30 cellular contexts compared by ENCODE assay signal in genomic region chr7:44157116-44158059, GRCh38. TPM values are rescaled to one million over a fixed set of nuclear protein-coding genes. Genes with fewer than 3 reads are reported as not detected.
DNase-seq lines count a peak whose midpoint lies in the region; ATAC-seq, FAIRE-seq and TF ChIP-seq lines count a peak whose summit lies in the region.
"Had no signal": no experiment of that assay in that cellular context is flagged by ENCODE, and none has a peak within 500 bp of the region (broad histone marks: within the 10 kb centered on the region; RNA-seq: fewer than 3 reads in every experiment).

No MANE protein-coding gene starts in this region.

- H3K9me3 Mint-ChIP-seq in activated naive CD4-positive, alpha-beta T cell treated with anti-CD3 and anti-CD28 coated beads, Interleukin-2, amount 10 ng/mL, durations not matched to agents 7 days and 5 days, result no peaks in the 10 kb centered on the region
- H3K9me3 Mint-ChIP-seq in activated naive CD4-positive, alpha-beta T cell treated with anti-CD3 and anti-CD28 coated beads for 36 hours, result no peaks in the 10 kb centered on the region
- H3K9me3 Mint-ChIP-seq in astrocyte (ENCODE audit: unreplicated experiment), result no peaks in the 10 kb centered on the region
- H3K9me3 Mint-ChIP-seq: activated naive CD8-positive, alpha-beta T cell treated with anti-CD3 and anti-CD28 coated beads, Interleukin-2, amount 50 U/mL, for 24 hours; T-helper 1 cell treated with Interleukin-12 subunit alpha and Interleukin-12 subunit beta and Interleukin-4 antibody, amounts not matched to agents 30 μg/mL and 1 μg/mL, for 36 hours had no signal

- H3K27ac ChIP-seq in astrocyte (ENCODE audit: low read depth, low read length), result no peak overlapping the region
- H3K27ac ChIP-seq in liver (ENCODE audit: low read depth in 1 of 2, low read length in 2 of 2), result no peak overlapping the region
- H3K27ac ChIP-seq: BLaER1, body of pancreas, esophagus squamous epithelium, gastrocnemius medialis, SJSA1, upper lobe of left lung had no signal

- no peaks in the 10 kb centered on the region for H3K9me3 ChIP-seq in astrocyte (ENCODE audit: insufficient read depth, low read depth, low read length)
- H3K9me3 ChIP-seq in liver (ENCODE audit: control insufficient read depth in 4 of 4, low read length in 3 of 4), result no peaks in the 10 kb centered on the region
- H3K9me3 ChIP-seq: BLaER1, body of pancreas, esophagus squamous epithelium, gastrocnemius medialis, SJSA1, upper lobe of left lung had no signal

- no peaks in the 10 kb centered on the region for H3K79me2 ChIP-seq in astrocyte (ENCODE audit: insufficient read depth, low read length)

- no peak for ATAC-seq in GM19395 (IDR thresholded peaks at IDR 0.05; ENCODE audit: unreplicated experiment)
- ATAC-seq in GM21381 (IDR thresholded peaks at IDR 0.05; ENCODE audit: unreplicated experiment), result no peak
- ATAC-seq in HG03139 (IDR thresholded peaks at IDR 0.05; ENCODE audit: unreplicated experiment), result no peak
- ATAC-seq: activated CD8-positive, alpha-beta memory T cell treated with anti-CD3 and anti-CD28 coated beads, Interleukin-2, amount 10 ng/mL, durations not matched to agents 7 days and 5 days; activated naive CD8-positive, alpha-beta T cell treated with anti-CD3 and anti-CD28 coated beads, Interleukin-2, amount 50 U/mL, for 24 hours; body of pancreas; gastrocnemius medialis; right cardiac atrium had no signal

- H3K4me1 ChIP-seq in astrocyte (ENCODE audit: insufficient read depth, low read length) (no peaks in the 10 kb centered on the region), liver (ENCODE audit: control insufficient read depth in 4 of 4, insufficient read depth in 4 of 4, low read length in 3 of 4) (peaks cover 21 to 79% (median 69%) of the 10 kb centered on the region in 4 donors)
- H3K4me1 ChIP-seq: BLaER1, body of pancreas, esophagus squamous epithelium, SJSA1 had no signal

- H3K27me3 ChIP-seq in astrocyte (ENCODE audit: insufficient read depth, low read length) (no peaks in the 10 kb centered on the region), liver (ENCODE audit: control insufficient read depth in 4 of 4, insufficient read depth in 4 of 4, low read length in 3 of 4) (no peaks in the 10 kb centered on the region)
- H3K27me3 ChIP-seq: BLaER1, body of pancreas, esophagus squamous epithelium, gastrocnemius medialis, SJSA1, upper lobe of left lung had no signal

- TF ChIP-seq CTCF in astrocyte (IDR thresholded peaks at IDR 0.05; ENCODE audit: insufficient read depth, low read depth, low read length) (no peak), liver (IDR thresholded peaks at IDR 0.05; ENCODE audit: low read depth, low read length, missing input control) (peak; percentile 32)

- FAIRE-seq in astrocyte (lab: Jason Lieb, UNC), result no peak
- FAIRE-seq: RCC 7860 had no signal

- WGBS in liver, result 64% methylated on average over 15 of the region's 15 CpGs

- H3K36me3 Mint-ChIP-seq in activated naive CD4-positive, alpha-beta T cell treated with anti-CD3 and anti-CD28 coated beads, Interleukin-2, amount 10 ng/mL, durations not matched to agents 7 days and 5 days, result no peaks in the 10 kb centered on the region
- H3K36me3 Mint-ChIP-seq in activated naive CD4-positive, alpha-beta T cell treated with anti-CD3 and anti-CD28 coated beads for 36 hours (ENCODE audit: low read depth), result no peaks in the 10 kb centered on the region
- peaks cover 2% of the 10 kb centered on the region for H3K36me3 Mint-ChIP-seq in astrocyte (ENCODE audit: low read depth, unreplicated experiment)
- H3K36me3 Mint-ChIP-seq: activated CD8-positive, alpha-beta memory T cell treated with anti-CD3 and anti-CD28 coated beads, Interleukin-2, amount 10 ng/mL, durations not matched to agents 7 days and 5 days had no signal

- H3K4me2 ChIP-seq in astrocyte (ENCODE audit: low read length), result no peak overlapping the region
- H3K4me2 ChIP-seq: BLaER1 had no signal

- peak; percentile 14 for DNase-seq in activated naive CD4-positive, alpha-beta T cell treated with anti-CD3 and anti-CD28 coated beads, Interleukin-2, amount 10 ng/mL, durations not matched to agents 7 days and 5 days
- DNase-seq in activated naive CD4-positive, alpha-beta T cell treated with anti-CD3 and anti-CD28 coated beads for 36 hours, result no peak
- DNase-seq in astrocyte (ENCODE audit: low read depth), result no peak
- DNase-seq in Ammon's horn (ENCODE audit: low spot score), result no peak
- DNase-seq: activated CD4-positive, alpha-beta T cell treated with anti-CD3 and anti-CD28 coated beads for 48 hours; activated CD8-positive, alpha-beta memory T cell treated with anti-CD3 and anti-CD28 coated beads, Interleukin-2, amount 10 ng/mL, durations not matched to agents 7 days and 5 days; activated naive CD8-positive, alpha-beta T cell treated with anti-CD3 and anti-CD28 coated beads, Interleukin-2, amount 50 U/mL, for 24 hours; body of pancreas; COR-L47; effector memory CD4-positive, alpha-beta T cell; esophagus squamous epithelium; gastrocnemius medialis; KBM-7; kidney glomerular epithelial cell; MV-4-11; NCI-H226; upper lobe of left lung had no signal

- no peak overlapping the region for H3K4me3 Mint-ChIP-seq in activated naive CD4-positive, alpha-beta T cell treated with anti-CD3 and anti-CD28 coated beads, Interleukin-2, amount 10 ng/mL, durations not matched to agents 7 days and 5 days
- no peak overlapping the region for H3K4me3 Mint-ChIP-seq in activated naive CD4-positive, alpha-beta T cell treated with anti-CD3 and anti-CD28 coated beads for 36 hours
- peak overlapping the region; percentile 69 for H3K4me3 Mint-ChIP-seq in astrocyte (ENCODE audit: unreplicated experiment)
- H3K4me3 Mint-ChIP-seq: activated CD8-positive, alpha-beta memory T cell treated with anti-CD3 and anti-CD28 coated beads, Interleukin-2, amount 10 ng/mL, durations not matched to agents 7 days and 5 days; activated naive CD8-positive, alpha-beta T cell treated with anti-CD3 and anti-CD28 coated beads, Interleukin-2, amount 50 U/mL, for 24 hours; T-helper 1 cell treated with Interleukin-12 subunit alpha and Interleukin-12 subunit beta and Interleukin-4 antibody, amounts not matched to agents 30 μg/mL and 1 μg/mL, for 36 hours had no signal

- H3K27me3 Mint-ChIP-seq in activated naive CD4-positive, alpha-beta T cell treated with anti-CD3 and anti-CD28 coated beads, Interleukin-2, amount 10 ng/mL, durations not matched to agents 7 days and 5 days, result peaks cover 21% of the 10 kb centered on the region
- H3K27me3 Mint-ChIP-seq in activated naive CD4-positive, alpha-beta T cell treated with anti-CD3 and anti-CD28 coated beads for 36 hours (ENCODE audit: low read depth), result no peaks in the 10 kb centered on the region
- H3K27me3 Mint-ChIP-seq in astrocyte (ENCODE audit: low read depth, unreplicated experiment), result peaks cover 31% of the 10 kb centered on the region
- H3K27me3 Mint-ChIP-seq: activated CD8-positive, alpha-beta memory T cell treated with anti-CD3 and anti-CD28 coated beads, Interleukin-2, amount 10 ng/mL, durations not matched to agents 7 days and 5 days; activated naive CD8-positive, alpha-beta T cell treated with anti-CD3 and anti-CD28 coated beads, Interleukin-2, amount 50 U/mL, for 24 hours had no signal

- no peaks in the 10 kb centered on the region for H3K4me1 Mint-ChIP-seq in activated naive CD4-positive, alpha-beta T cell treated with anti-CD3 and anti-CD28 coated beads, Interleukin-2, amount 10 ng/mL, durations not matched to agents 7 days and 5 days
- H3K4me1 Mint-ChIP-seq in activated naive CD4-positive, alpha-beta T cell treated with anti-CD3 and anti-CD28 coated beads for 36 hours (ENCODE audit: low read depth), result no peaks in the 10 kb centered on the region
- H3K4me1 Mint-ChIP-seq in astrocyte (ENCODE audit: low read depth, unreplicated experiment), result peaks cover 4% of the 10 kb centered on the region
- H3K4me1 Mint-ChIP-seq: activated CD8-positive, alpha-beta memory T cell treated with anti-CD3 and anti-CD28 coated beads, Interleukin-2, amount 10 ng/mL, durations not matched to agents 7 days and 5 days; activated naive CD8-positive, alpha-beta T cell treated with anti-CD3 and anti-CD28 coated beads, Interleukin-2, amount 50 U/mL, for 24 hours had no signal

- H3K36me3 ChIP-seq in astrocyte (ENCODE audit: insufficient read depth, low read length) (no peaks in the 10 kb centered on the region), liver (ENCODE audit: control insufficient read depth in 4 of 4, insufficient read depth in 3 of 4, low read depth in 1 of 4, low read length in 3 of 4) (no peaks in the 10 kb centered on the region)
- H3K36me3 ChIP-seq: BLaER1, esophagus squamous epithelium, gastrocnemius medialis, SJSA1, upper lobe of left lung had no signal

- H4K20me1 ChIP-seq in astrocyte (ENCODE audit: insufficient read depth, low read length), result no peaks in the 10 kb centered on the region
- H4K20me1 ChIP-seq: BLaER1 had no signal

- no peak overlapping the region for H2AFZ ChIP-seq in astrocyte (ENCODE audit: low read depth, low read length)

- TF ChIP-seq RAD21 in liver (IDR thresholded peaks at IDR 0.05), result peak; percentile 75 to 83

- intact Hi-C loops in activated naive CD4-positive, alpha-beta T cell treated with anti-CD3 and anti-CD28 coated beads for 36 hours (cut with micrococcal nuclease), result no loop called here

- CTCF ChIA-PET in activated naive CD4-positive, alpha-beta T cell treated with anti-CD3 and anti-CD28 coated beads, Interleukin-2, amount 10 ng/mL, durations not matched to agents 7 days and 5 days (lab: Charles Lee), result no interaction called here
- CTCF ChIA-PET in activated naive CD4-positive, alpha-beta T cell treated with anti-CD3 and anti-CD28 coated beads for 36 hours (lab: Charles Lee), result no interaction called here

- H3K9ac ChIP-seq in astrocyte (ENCODE audit: low read length), result no peak overlapping the region
- H3K9ac ChIP-seq in liver (ENCODE audit: low read depth in 1 of 2, low read length in 2 of 2), result no peak overlapping the region
- H3K9ac ChIP-seq: BLaER1 had no signal

- H3K4me3 ChIP-seq in astrocyte (ENCODE audit: insufficient read depth, low read depth, low read length) (no peak overlapping the region), liver (ENCODE audit: low read depth in 1 of 3, low read length in 3 of 3) (no peak overlapping the region)
- H3K4me3 ChIP-seq: BLaER1, body of pancreas, esophagus squamous epithelium, gastrocnemius medialis, SJSA1, upper lobe of left lung had no signal

- H3K27ac Mint-ChIP-seq in activated naive CD4-positive, alpha-beta T cell treated with anti-CD3 and anti-CD28 coated beads, Interleukin-2, amount 10 ng/mL, durations not matched to agents 7 days and 5 days, result no peak overlapping the region
- no peak overlapping the region for H3K27ac Mint-ChIP-seq in activated naive CD4-positive, alpha-beta T cell treated with anti-CD3 and anti-CD28 coated beads for 36 hours
- H3K27ac Mint-ChIP-seq in astrocyte (ENCODE audit: unreplicated experiment), result no peak overlapping the region
- H3K27ac Mint-ChIP-seq: activated CD8-positive, alpha-beta memory T cell treated with anti-CD3 and anti-CD28 coated beads, Interleukin-2, amount 10 ng/mL, durations not matched to agents 7 days and 5 days; activated naive CD8-positive, alpha-beta T cell treated with anti-CD3 and anti-CD28 coated beads, Interleukin-2, amount 50 U/mL, for 24 hours; T-helper 1 cell treated with Interleukin-12 subunit alpha and Interleukin-12 subunit beta and Interleukin-4 antibody, amounts not matched to agents 30 μg/mL and 1 μg/mL, for 36 hours had no signal

RNA-seq across cellular contexts. Expression of gene MYL7, which starts 16.3 kb away (rescaled TPM):
- not detected for total RNA-seq in activated naive CD4-positive, alpha-beta T cell treated with anti-CD3 and anti-CD28 coated beads for 36 hours
- total RNA-seq in astrocyte (60.0 and 63.0 TPM in 2 replicates), liver (not detected)
- polyA plus RNA-seq in liver, result not detected
- total RNA-seq: A673; activated CD8-positive, alpha-beta memory T cell treated with anti-CD3 and anti-CD28 coated beads, Interleukin-2, amount 10 ng/mL, durations not matched to agents 7 days and 5 days; body of pancreas; esophagus squamous epithelium; H4; myocyte; osteocyte; SJSA1; upper lobe of left lung had no signal

RNA-seq across cellular contexts. Expression of gene GCK, which starts 31.9 kb away (rescaled TPM):
- 1 to 10 TPM; 2.1 to 3.3 TPM for total RNA-seq in activated naive CD4-positive, alpha-beta T cell treated with anti-CD3 and anti-CD28 coated beads for 36 hours
- 0.24 TPM in 1 of 2 replicates, not detected in the other for total RNA-seq in astrocyte
- under 1 TPM; 0.09 to 0.67 TPM for total RNA-seq in liver
- 10 to 100 TPM in 1 of 2 donors, under 1 TPM in 1; 0.22 to 12.7 TPM for polyA plus RNA-seq in liver
- total RNA-seq: A673, H4, osteocyte had no signal

RNA-seq across cellular contexts. Expression of gene POLD2, which starts 34.0 kb away (rescaled TPM):
- 100 to 1,000 TPM; 261 to 270 TPM for total RNA-seq in activated naive CD4-positive, alpha-beta T cell treated with anti-CD3 and anti-CD28 coated beads for 36 hours
- total RNA-seq in astrocyte, result 59.9 and 67.7 TPM in 2 replicates
- total RNA-seq in liver, result 10 to 100 TPM; 53.9 to 85.0 TPM
- polyA plus RNA-seq in liver, result 100 to 1,000 TPM in 1 of 2 donors, 10 to 100 TPM in 1; 85.7 to 101 TPM

RNA-seq across cellular contexts. Expression of gene YKT6, which starts 43.4 kb away (rescaled TPM):
- total RNA-seq in activated naive CD4-positive, alpha-beta T cell treated with anti-CD3 and anti-CD28 coated beads for 36 hours, result 10 to 100 TPM; 53.5 to 57.3 TPM
- total RNA-seq in astrocyte, result 215 and 216 TPM in 2 replicates
- total RNA-seq in liver, result 10 to 100 TPM; 21.8 to 22.0 TPM
- 10 to 100 TPM in 1 of 2 donors, 1 to 10 TPM in 1; 8.1 to 20.3 TPM for polyA plus RNA-seq in liver

RNA-seq across cellular contexts. Expression of gene AEBP1, which starts 53.2 kb away (rescaled TPM):
- 10 to 100 TPM; 10.1 to 10.8 TPM for total RNA-seq in activated naive CD4-positive, alpha-beta T cell treated with anti-CD3 and anti-CD28 coated beads for 36 hours
- total RNA-seq in astrocyte (65.0 and 102 TPM in 2 replicates), liver (10 to 100 TPM in 1 of 2 donors, 1 to 10 TPM in 1; 3.4 to 13.3 TPM)
- 10 to 100 TPM in 1 of 2 donors, 1 to 10 TPM in 1; 3.8 to 11.5 TPM for polyA plus RNA-seq in liver
- total RNA-seq: SJSA1 had no signal

Comparison
In these comparisons a context has a peak if more than half of its experiments do, and no peak if none do; other contexts are left out.
1. RNA of gene MYL7, which starts 16.3 kb away (total RNA-seq): 60.0 to 63.0 TPM in astrocyte; not detected in activated naive CD4-positive, alpha-beta T cell treated with anti-CD3 and anti-CD28 coated beads for 36 hours and not detected in liver; every median in the first group is over 10 times any median in the second.